8 cellular contexts compared by ENCODE assay signal in the genomic region with DNA sequence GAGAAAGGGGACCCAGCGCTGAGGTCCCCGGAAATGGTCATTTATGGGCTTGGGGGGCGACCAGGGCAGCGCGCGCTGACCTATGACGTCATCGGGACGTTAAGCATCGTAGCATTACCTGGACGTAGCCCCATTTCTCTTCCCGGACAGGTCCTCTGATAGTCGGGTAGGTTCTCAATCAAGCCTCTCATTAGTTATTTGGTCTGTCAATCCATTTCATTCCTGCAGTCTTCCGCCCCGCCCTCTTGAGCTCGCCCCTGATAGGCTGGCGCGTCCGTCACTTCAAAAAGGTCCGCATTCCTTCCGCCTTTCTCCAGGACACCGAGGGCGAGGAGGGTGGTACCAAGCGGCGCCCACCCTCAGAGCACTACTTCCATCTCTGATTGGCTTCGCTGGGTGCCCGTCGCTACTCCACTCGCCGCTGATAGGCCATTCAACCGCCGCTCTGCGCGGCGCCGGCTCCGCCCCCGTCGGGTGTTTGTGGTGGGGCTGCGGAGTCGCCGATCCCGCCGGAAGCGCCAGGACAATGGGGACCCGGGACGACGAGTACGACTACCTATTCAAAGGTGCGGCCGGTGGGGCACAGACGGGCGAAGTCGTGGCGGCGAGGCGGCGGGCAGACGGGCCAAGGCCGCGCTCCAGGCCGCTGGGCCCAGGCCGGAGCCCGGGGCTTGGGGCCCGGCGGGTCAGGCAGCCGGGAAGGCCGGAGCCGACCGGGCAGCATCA. TPM values are rescaled to one million over a fixed set of nuclear protein-coding genes. Genes with fewer than 3 reads are reported as not detected.
DNase-seq lines count a peak whose midpoint lies in the region; ATAC-seq and TF ChIP-seq lines count a peak whose summit lies in the region.

Gene RAB11B (plus strand): TSS at position 470 of the 726 bp plus-strand sequence. CDS start 57 bp downstream, at position 527.

- H3K27ac Mint-ChIP-seq in natural killer cell = peak within 1 kb of the TSS; percentile 94

- DNase-seq in ELF-1 (ENCODE audit: low read depth, low spot score) = peak; percentile 100
- DNase-seq in H7 = peak; percentile 98
- peak; percentile 100 for DNase-seq in M059J (ENCODE audit: low read depth)
- peak; percentile 99 for DNase-seq in SHP77 (lab: John Stamatoyannopoulos, UW)
- peak; percentile 98 for DNase-seq in activated effector memory CD4-positive, alpha-beta T cell treated with Interleukin-2 at 50 U/mL for 16 hours
- DNase-seq in fibroblast of peridontal ligament (ENCODE audit: extremely low read depth) = peak; percentile 100
- DNase-seq in natural killer cell = peak; percentile 95
- DNase-seq in stimulated activated naive CD4-positive, alpha-beta T cell treated with Interleukin-2 at 50 U/mL for 16 hours (lab: John Stamatoyannopoulos, UW) = peak; percentile 99

- no peaks in the 10 kb centered on the region for H3K9me3 Mint-ChIP-seq in natural killer cell

- H3K4me3 ChIP-seq in H7 (ENCODE audit: insufficient read depth, low read depth, low read length) = peak within 1 kb of the TSS; percentile 76

- intact Hi-C loops in natural killer cell (cut with micrococcal nuclease) = loop anchor here (1.0 kb wide), 3 partner anchors 23 to 202 kb away; partner anchors contain the start of genes HNRNPM and MARCHF2

- H3K4me3 Mint-ChIP-seq in natural killer cell = peak within 1 kb of the TSS; percentile 98

- H3K36me3 Mint-ChIP-seq in natural killer cell = no peaks in the 10 kb centered on the region

- peaks cover 16 to 33% of the 10 kb centered on the region in 2 donors for H3K4me1 Mint-ChIP-seq in natural killer cell

- H3K36me3 ChIP-seq in H7 (replicated peaks; ENCODE audit: control insufficient read depth, insufficient read depth, low read length) = no peaks in the 10 kb centered on the region

- no peak for TF ChIP-seq CTCF in natural killer cell (IDR thresholded peaks at IDR 0.05)

- peak; percentile 85 to 96 (median 87) for ATAC-seq in natural killer cell

- no peaks in the 10 kb centered on the region for H3K27me3 ChIP-seq in H7 (ENCODE audit: control insufficient read depth, insufficient read depth, low read length)

- no peaks in the 10 kb centered on the region for H3K27me3 Mint-ChIP-seq in natural killer cell (ENCODE audit: low read depth in 2 of 2)

RNA-seq across cellular contexts. Expression of gene RAB11B, which starts in this region (rescaled TPM):
- total RNA-seq in H7 (2014; rRNA removed; shearing (Covaris generic)) = 16.9 and 31.4 TPM in 2 replicates
- total RNA-seq in M059J (2014; rRNA removed; shearing (Covaris generic)) = 10.8 and 16.5 TPM in 2 replicates
- total RNA-seq in natural killer cell = 100 to 1,000 TPM; 101 to 116 (median 108) TPM

Comparison
In these comparisons a context has a peak if more than half of its experiments do, and no peak if none do; other contexts are left out.
1. Peak in every context shown above with its lines: DNase-seq, ATAC-seq and H3K4me3 ChIP-seq.